Comparison of ENCODE assay signal across 1 cellular context in genomic region chr20:17593902-17594301, GRCh38.
A peak's percentile ranks its signal among the peaks of the same experiment; 100 is the strongest.
TF ChIP-seq lines count a peak whose summit lies in the region.

No MANE protein-coding gene starts in this region.

TF ChIP-seq in HEK293, 187 proteins besides CTCF, POLR2A, EP300 and RAD21 (continued from another document and continues in another):
- TF ChIP-seq ZNF335 (tag by site-specific recombination; conservative IDR thresholded peaks at IDR 0.05) (no peak), REPIN1 (tag by site-specific recombination; IDR thresholded peaks at IDR 0.05; ENCODE audit: low read depth) (no peak), ZNF664 (tag by site-specific recombination; IDR thresholded peaks at IDR 0.05) (no peak), ZNF707 (tag by site-specific recombination; IDR thresholded peaks at IDR 0.05) (no peak), ZIC2 (tag by site-specific recombination; IDR thresholded peaks at IDR 0.05) (no peak), GLI4 (tag by site-specific recombination; IDR thresholded peaks at IDR 0.05) (no peak), ZXDB (tag by site-specific recombination; IDR thresholded peaks at IDR 0.05) (0 out of 2 replicates have a peak, but pooled peaks have one; percentile 35), ZBTB8A (tag by site-specific recombination; IDR thresholded peaks at IDR 0.05) (peak; percentile 56), ZNF423 (tag by site-specific recombination; IDR thresholded peaks at IDR 0.05) (no peak), PRDM10 (tag by site-specific recombination; IDR thresholded peaks at IDR 0.05) (no peak), ZNF248 (tag by site-specific recombination; IDR thresholded peaks at IDR 0.05) (no peak), ZSCAN23 (tag by site-specific recombination; IDR thresholded peaks at IDR 0.05) (no peak), ZNF146 (tag by site-specific recombination; IDR thresholded peaks at IDR 0.05) (no peak), ZNF140 (tag by site-specific recombination; IDR thresholded peaks at IDR 0.05) (peak; percentile 38; the same call in 1 of the 2 replicates), ZNF561 (tag by site-specific recombination; IDR thresholded peaks at IDR 0.05; ENCODE audit: borderline replicate concordance) (no peak), ZNF473 (tag by site-specific recombination; IDR thresholded peaks at IDR 0.05) (no peak), ZNF391 (tag by site-specific recombination; IDR thresholded peaks at IDR 0.05; ENCODE audit: borderline replicate concordance, low read depth) (no peak), KLF10 (tag by site-specific recombination; IDR thresholded peaks at IDR 0.05) (no peak), ZNF280C (tag by site-specific recombination; IDR thresholded peaks at IDR 0.05) (no peak), ZNF792 (tag by site-specific recombination; IDR thresholded peaks at IDR 0.05) (no peak), ZNF654 (tag by site-specific recombination; IDR thresholded peaks at IDR 0.05; ENCODE audit: low read depth) (peak; percentile 25; the same call in 1 of the 2 replicates), ZNF426 (tag by site-specific recombination; IDR thresholded peaks at IDR 0.05) (peak; percentile 62), ZNF10 (tag by site-specific recombination; IDR thresholded peaks at IDR 0.05) (no peak), ZNF585B (tag by site-specific recombination; IDR thresholded peaks at IDR 0.05) (no peak), MZF1 (tag by site-specific recombination; IDR thresholded peaks at IDR 0.05; ENCODE audit: borderline replicate concordance) (no peak), ZNF19 (tag by site-specific recombination; IDR thresholded peaks at IDR 0.05; ENCODE audit: low read depth) (no peak), GLIS2 (tag by site-specific recombination; IDR thresholded peaks at IDR 0.05) (no peak), ZNF433 (tag by site-specific recombination; IDR thresholded peaks at IDR 0.05; ENCODE audit: low read depth) (peak; percentile 19; the same call in 1 of the 2 replicates), HOXC10 (CRISPR knock-in tag; IDR thresholded peaks at IDR 0.05) (no peak), ZNF121 (tag by site-specific recombination; IDR thresholded peaks at IDR 0.05) (no peak), ZNF544 (tag by site-specific recombination; IDR thresholded peaks at IDR 0.05) (no peak), ZFHX2 (tag by site-specific recombination; conservative IDR thresholded peaks at IDR 0.05) (no peak), ZNF174 (tag by site-specific recombination; IDR thresholded peaks at IDR 0.05) (no peak), ZNF518A (tag by site-specific recombination; conservative IDR thresholded peaks at IDR 0.05; ENCODE audit: low read depth) (peak; percentile 70), ZNF214 (tag by site-specific recombination; IDR thresholded peaks at IDR 0.05; ENCODE audit: borderline replicate concordance) (no peak), KLF16 (tag by site-specific recombination; IDR thresholded peaks at IDR 0.05) (no peak), ZNF510 (tag by site-specific recombination; IDR thresholded peaks at IDR 0.05; ENCODE audit: insufficient replicate concordance) (peak; percentile 35)
- TF ChIP-seq, protein P1, sequence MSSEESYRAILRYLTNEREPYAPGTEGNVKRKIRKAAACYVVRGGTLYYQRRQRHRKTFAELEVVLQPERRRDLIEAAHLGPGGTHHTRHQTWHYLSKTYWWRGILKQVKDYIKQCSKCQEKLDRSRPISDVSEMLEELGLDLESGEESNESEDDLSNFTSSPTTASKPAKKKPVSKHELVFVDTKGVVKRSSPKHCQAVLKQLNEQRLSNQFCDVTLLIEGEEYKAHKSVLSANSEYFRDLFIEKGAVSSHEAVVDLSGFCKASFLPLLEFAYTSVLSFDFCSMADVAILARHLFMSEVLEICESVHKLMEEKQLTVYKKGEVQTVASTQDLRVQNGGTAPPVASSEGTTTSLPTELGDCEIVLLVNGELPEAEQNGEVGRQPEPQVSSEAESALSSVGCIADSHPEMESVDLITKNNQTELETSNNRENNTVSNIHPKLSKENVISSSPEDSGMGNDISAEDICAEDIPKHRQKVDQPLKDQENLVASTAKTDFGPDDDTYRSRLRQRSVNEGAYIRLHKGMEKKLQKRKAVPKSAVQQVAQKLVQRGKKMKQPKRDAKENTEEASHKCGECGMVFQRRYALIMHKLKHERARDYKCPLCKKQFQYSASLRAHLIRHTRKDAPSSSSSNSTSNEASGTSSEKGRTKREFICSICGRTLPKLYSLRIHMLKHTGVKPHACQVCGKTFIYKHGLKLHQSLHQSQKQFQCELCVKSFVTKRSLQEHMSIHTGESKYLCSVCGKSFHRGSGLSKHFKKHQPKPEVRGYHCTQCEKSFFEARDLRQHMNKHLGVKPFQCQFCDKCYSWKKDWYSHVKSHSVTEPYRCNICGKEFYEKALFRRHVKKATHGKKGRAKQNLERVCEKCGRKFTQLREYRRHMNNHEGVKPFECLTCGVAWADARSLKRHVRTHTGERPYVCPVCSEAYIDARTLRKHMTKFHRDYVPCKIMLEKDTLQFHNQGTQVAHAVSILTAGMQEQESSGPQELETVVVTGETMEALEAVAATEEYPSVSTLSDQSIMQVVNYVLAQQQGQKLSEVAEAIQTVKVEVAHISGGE (tag by site-specific recombination; conservative IDR thresholded peaks at IDR 0.05; ENCODE audit: low read depth) = peak; percentile 57
- TF ChIP-seq, protein P2, sequence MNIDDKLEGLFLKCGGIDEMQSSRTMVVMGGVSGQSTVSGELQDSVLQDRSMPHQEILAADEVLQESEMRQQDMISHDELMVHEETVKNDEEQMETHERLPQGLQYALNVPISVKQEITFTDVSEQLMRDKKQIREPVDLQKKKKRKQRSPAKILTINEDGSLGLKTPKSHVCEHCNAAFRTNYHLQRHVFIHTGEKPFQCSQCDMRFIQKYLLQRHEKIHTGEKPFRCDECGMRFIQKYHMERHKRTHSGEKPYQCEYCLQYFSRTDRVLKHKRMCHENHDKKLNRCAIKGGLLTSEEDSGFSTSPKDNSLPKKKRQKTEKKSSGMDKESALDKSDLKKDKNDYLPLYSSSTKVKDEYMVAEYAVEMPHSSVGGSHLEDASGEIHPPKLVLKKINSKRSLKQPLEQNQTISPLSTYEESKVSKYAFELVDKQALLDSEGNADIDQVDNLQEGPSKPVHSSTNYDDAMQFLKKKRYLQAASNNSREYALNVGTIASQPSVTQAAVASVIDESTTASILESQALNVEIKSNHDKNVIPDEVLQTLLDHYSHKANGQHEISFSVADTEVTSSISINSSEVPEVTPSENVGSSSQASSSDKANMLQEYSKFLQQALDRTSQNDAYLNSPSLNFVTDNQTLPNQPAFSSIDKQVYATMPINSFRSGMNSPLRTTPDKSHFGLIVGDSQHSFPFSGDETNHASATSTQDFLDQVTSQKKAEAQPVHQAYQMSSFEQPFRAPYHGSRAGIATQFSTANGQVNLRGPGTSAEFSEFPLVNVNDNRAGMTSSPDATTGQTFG (tag by site-specific recombination; IDR thresholded peaks at IDR 0.05; ENCODE audit: borderline replicate concordance) = no peak
- TF ChIP-seq, protein P3, sequence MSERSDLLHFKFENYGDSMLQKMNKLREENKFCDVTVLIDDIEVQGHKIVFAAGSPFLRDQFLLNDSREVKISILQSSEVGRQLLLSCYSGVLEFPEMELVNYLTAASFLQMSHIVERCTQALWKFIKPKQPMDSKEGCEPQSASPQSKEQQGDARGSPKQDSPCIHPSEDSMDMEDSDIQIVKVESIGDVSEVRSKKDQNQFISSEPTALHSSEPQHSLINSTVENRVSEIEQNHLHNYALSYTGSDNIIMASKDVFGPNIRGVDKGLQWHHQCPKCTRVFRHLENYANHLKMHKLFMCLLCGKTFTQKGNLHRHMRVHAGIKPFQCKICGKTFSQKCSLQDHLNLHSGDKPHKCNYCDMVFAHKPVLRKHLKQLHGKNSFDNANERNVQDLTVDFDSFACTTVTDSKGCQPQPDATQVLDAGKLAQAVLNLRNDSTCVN (tag by site-specific recombination; optimal IDR thresholded peaks at IDR 0.05) = no peak
- TF ChIP-seq, protein P4, sequence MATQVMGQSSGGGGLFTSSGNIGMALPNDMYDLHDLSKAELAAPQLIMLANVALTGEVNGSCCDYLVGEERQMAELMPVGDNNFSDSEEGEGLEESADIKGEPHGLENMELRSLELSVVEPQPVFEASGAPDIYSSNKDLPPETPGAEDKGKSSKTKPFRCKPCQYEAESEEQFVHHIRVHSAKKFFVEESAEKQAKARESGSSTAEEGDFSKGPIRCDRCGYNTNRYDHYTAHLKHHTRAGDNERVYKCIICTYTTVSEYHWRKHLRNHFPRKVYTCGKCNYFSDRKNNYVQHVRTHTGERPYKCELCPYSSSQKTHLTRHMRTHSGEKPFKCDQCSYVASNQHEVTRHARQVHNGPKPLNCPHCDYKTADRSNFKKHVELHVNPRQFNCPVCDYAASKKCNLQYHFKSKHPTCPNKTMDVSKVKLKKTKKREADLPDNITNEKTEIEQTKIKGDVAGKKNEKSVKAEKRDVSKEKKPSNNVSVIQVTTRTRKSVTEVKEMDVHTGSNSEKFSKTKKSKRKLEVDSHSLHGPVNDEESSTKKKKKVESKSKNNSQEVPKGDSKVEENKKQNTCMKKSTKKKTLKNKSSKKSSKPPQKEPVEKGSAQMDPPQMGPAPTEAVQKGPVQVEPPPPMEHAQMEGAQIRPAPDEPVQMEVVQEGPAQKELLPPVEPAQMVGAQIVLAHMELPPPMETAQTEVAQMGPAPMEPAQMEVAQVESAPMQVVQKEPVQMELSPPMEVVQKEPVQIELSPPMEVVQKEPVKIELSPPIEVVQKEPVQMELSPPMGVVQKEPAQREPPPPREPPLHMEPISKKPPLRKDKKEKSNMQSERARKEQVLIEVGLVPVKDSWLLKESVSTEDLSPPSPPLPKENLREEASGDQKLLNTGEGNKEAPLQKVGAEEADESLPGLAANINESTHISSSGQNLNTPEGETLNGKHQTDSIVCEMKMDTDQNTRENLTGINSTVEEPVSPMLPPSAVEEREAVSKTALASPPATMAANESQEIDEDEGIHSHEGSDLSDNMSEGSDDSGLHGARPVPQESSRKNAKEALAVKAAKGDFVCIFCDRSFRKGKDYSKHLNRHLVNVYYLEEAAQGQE (tag by site-specific recombination; IDR thresholded peaks at IDR 0.05) = peak; percentile 55; the same call in 1 of the 2 replicates
